In the genomic region with DNA sequence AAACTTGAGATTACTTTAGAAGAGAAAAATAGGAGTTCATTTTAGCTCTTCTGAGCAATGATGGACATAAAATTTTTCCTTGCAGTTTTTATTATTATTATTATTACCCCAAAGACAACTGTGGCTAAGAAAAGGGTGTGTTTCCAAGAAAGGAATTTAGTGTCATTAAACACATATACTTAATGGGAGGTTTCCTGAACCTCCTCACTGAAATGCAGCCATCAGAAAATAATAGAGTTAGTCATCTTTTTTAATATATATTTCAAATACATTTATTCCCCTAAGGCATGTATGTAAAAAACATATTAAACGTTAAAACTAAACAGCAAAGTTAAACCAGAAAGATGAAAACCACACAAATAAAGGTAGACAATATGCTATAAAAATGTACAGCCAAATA, we compare ENCODE assay signal across 39 cellular contexts.
"Had no signal": no experiment of that assay in that cellular context is flagged by ENCODE, and none has a peak within 500 bp of the region (broad histone marks: within the 10 kb centered on the region; RNA-seq: fewer than 3 reads in every experiment).

No MANE protein-coding gene starts in this region.

- DNase-seq: activated B cell treated with CpG ODN at 0.5 μM for 24 hours; activated CD4-positive, alpha-beta memory T cell treated with anti-CD3 and anti-CD28 coated beads for 36 hours; activated CD4-positive, alpha-beta T cell treated with anti-CD3 and anti-CD28 coated beads for 4 hours; activated CD4-positive, alpha-beta T cell treated with anti-CD3 and anti-CD28 coated beads, Interleukin-2, amount 10 ng/mL, durations not matched to agents 24 days and 14 days; activated CD4-positive, alpha-beta T cell treated with anti-CD3 and anti-CD28 coated beads, Interleukin-2, amount 50 U/mL, for 1 hour; activated CD4-positive, alpha-beta T cell treated with anti-CD3 and anti-CD28 coated beads, Interleukin-2, amount 50 U/mL, for 4 hours; activated CD4-positive, CD25-positive, alpha-beta regulatory T cell treated with anti-CD3 and anti-CD28 coated beads, Interleukin-2, amount 50 U/mL, for 72 hours; activated CD8-positive, alpha-beta memory T cell treated with anti-CD3 and anti-CD28 coated beads, Interleukin-2, amount 50 U/mL, for 4 hours; activated CD8-positive, alpha-beta T cell treated with anti-CD3 and anti-CD28 coated beads for 36 hours; activated effector memory CD4-positive, alpha-beta T cell treated with anti-CD3 and anti-CD28 coated beads, Interleukin-2, amount 50 U/mL, for 16 hours; activated gamma-delta T cell treated with Interleukin-2 at 50 U/mL for 16 hours; activated naive CD4-positive, alpha-beta T cell; activated naive CD4-positive, alpha-beta T cell treated with anti-CD3 and anti-CD28 coated beads for 36 hours; activated naive CD4-positive, alpha-beta T cell treated with anti-CD3 and anti-CD28 coated beads, Interleukin-2, amount 50 U/mL, for 16 hours; activated naive CD8-positive, alpha-beta T cell treated with anti-CD3 and anti-CD28 coated beads for 36 hours; activated T-cell treated with anti-CD3 and anti-CD28 coated beads for 4 hours; activated T-cell treated with anti-CD3 and anti-CD28 coated beads, Interleukin-2, amount 50 U/mL, for 1 hour; activated T-cell treated with anti-CD3 and anti-CD28 coated beads, Interleukin-2, amount 50 U/mL, for 4 hours; activated T-cell treated with anti-CD3 and anti-CD28 coated beads, Interleukin-2, amount 50 U/mL, for 72 hours; adrenal gland; amniotic stem cell; aorta; body of pancreas; brain microvascular endothelial cell; caudate nucleus; cerebellar nuclear complex; T-helper 1 cell; T-helper 2 cell; T-helper 9 cell had no signal

- H3K27ac ChIP-seq: adrenal gland, body of pancreas, brain microvascular endothelial cell, cardiac muscle cell, VCaP had no signal

- H3K27ac Mint-ChIP-seq: activated B cell treated with CpG ODN at 0.5 μM for 24 hours; activated CD4-positive, alpha-beta memory T cell treated with anti-CD3 and anti-CD28 coated beads for 36 hours; activated CD4-positive, alpha-beta T cell treated with anti-CD3 and anti-CD28 coated beads, Interleukin-2, amount 10 ng/mL, durations not matched to agents 24 days and 14 days; activated CD8-positive, alpha-beta T cell treated with anti-CD3 and anti-CD28 coated beads for 36 hours; activated naive CD4-positive, alpha-beta T cell treated with anti-CD3 and anti-CD28 coated beads for 36 hours; activated naive CD4-positive, alpha-beta T cell treated with anti-CD3 and anti-CD28 coated beads, Interleukin-2, amount 50 U/mL, for 72 hours; activated naive CD8-positive, alpha-beta T cell treated with anti-CD3 and anti-CD28 coated beads for 36 hours; activated T-cell treated with anti-CD3 and anti-CD28 coated beads, Interleukin-2, amount 50 U/mL, for 72 hours; activated T-helper 1 cell treated with anti-CD3 and anti-CD28 coated beads, Interleukin-12 subunit alpha, Interleukin-12 subunit beta, Interleukin-2, Interleukin-4 antibody, amounts not matched to agents 30 ng/mL and 10 ng/mL and 1 ng/mL, durations not matched to agents 14 hours and 24 hours and 36 hours; activated T-helper 17 cell treated with anti-CD3 and anti-CD28 coated beads, Interleukin-2, amount 50 U/mL, for 72 hours; T-helper 1 cell treated with Interleukin-12 subunit alpha and Interleukin-12 subunit beta and Interleukin-4 antibody, amounts not matched to agents 30 μg/mL and 1 μg/mL, for 36 hours; T-helper 2 cell treated with Interferon-gamma antibody and Interleukin-4, amounts not matched to agents 5 μg/mL and 100 μg/mL, for 36 hours had no signal

- H3K4me3 ChIP-seq: adrenal gland, body of pancreas, cardiac muscle cell had no signal

- H3K4me3 Mint-ChIP-seq: activated B cell treated with CpG ODN at 0.5 μM for 24 hours; activated CD4-positive, alpha-beta memory T cell treated with anti-CD3 and anti-CD28 coated beads for 36 hours; activated CD4-positive, alpha-beta T cell treated with anti-CD3 and anti-CD28 coated beads, Interleukin-2, amount 10 ng/mL, durations not matched to agents 24 days and 14 days; activated CD8-positive, alpha-beta T cell treated with anti-CD3 and anti-CD28 coated beads for 36 hours; activated naive CD4-positive, alpha-beta T cell treated with anti-CD3 and anti-CD28 coated beads for 36 hours; activated naive CD8-positive, alpha-beta T cell treated with anti-CD3 and anti-CD28 coated beads for 36 hours; activated T-cell treated with anti-CD3 and anti-CD28 coated beads, Interleukin-2, amount 50 U/mL, for 4 hours; activated T-cell treated with anti-CD3 and anti-CD28 coated beads, Interleukin-2, amount 50 U/mL, for 72 hours; activated T-helper 1 cell treated with anti-CD3 and anti-CD28 coated beads, Interleukin-12 subunit alpha, Interleukin-12 subunit beta, Interleukin-2, Interleukin-4 antibody, amounts not matched to agents 30 ng/mL and 10 ng/mL and 1 ng/mL, durations not matched to agents 14 hours and 24 hours and 36 hours; activated T-helper 17 cell treated with anti-CD3 and anti-CD28 coated beads, Interleukin-2, amount 50 U/mL, for 72 hours; central memory CD8-positive, alpha-beta T cell; T-helper 1 cell treated with Interleukin-12 subunit alpha and Interleukin-12 subunit beta and Interleukin-4 antibody, amounts not matched to agents 30 μg/mL and 1 μg/mL, for 36 hours; T-helper 2 cell treated with Interferon-gamma antibody and Interleukin-4, amounts not matched to agents 5 μg/mL and 100 μg/mL, for 36 hours had no signal

- H3K27me3 ChIP-seq: adrenal gland, body of pancreas, brain microvascular endothelial cell, cardiac muscle cell had no signal

- H3K36me3 ChIP-seq: adrenal gland, brain microvascular endothelial cell, cardiac muscle cell had no signal

- FAIRE-seq: bronchial epithelial cell, TTC549 had no signal

- H3K27me3 Mint-ChIP-seq: activated B cell treated with CpG ODN at 0.5 μM for 24 hours; activated CD4-positive, alpha-beta memory T cell treated with anti-CD3 and anti-CD28 coated beads for 36 hours; activated CD4-positive, alpha-beta T cell treated with anti-CD3 and anti-CD28 coated beads, Interleukin-2, amount 10 ng/mL, durations not matched to agents 24 days and 14 days; activated CD8-positive, alpha-beta T cell treated with anti-CD3 and anti-CD28 coated beads for 36 hours; activated naive CD8-positive, alpha-beta T cell treated with anti-CD3 and anti-CD28 coated beads for 36 hours; activated T-helper 17 cell treated with anti-CD3 and anti-CD28 coated beads, Interleukin-2, amount 50 U/mL, for 72 hours; central memory CD8-positive, alpha-beta T cell had no signal

- H3K36me3 Mint-ChIP-seq: activated CD4-positive, alpha-beta memory T cell treated with anti-CD3 and anti-CD28 coated beads for 36 hours had no signal

- H3K4me1 ChIP-seq: adrenal gland, body of pancreas had no signal

- ATAC-seq: activated CD8-positive, alpha-beta T cell treated with anti-CD3 and anti-CD28 coated beads for 36 hours; activated naive CD4-positive, alpha-beta T cell treated with anti-CD3 and anti-CD28 coated beads, Interleukin-2, amount 50 U/mL, for 72 hours; activated T-cell treated with anti-CD3 and anti-CD28 coated beads, Interleukin-2, amount 50 U/mL, for 4 hours; activated T-cell treated with anti-CD3 and anti-CD28 coated beads, Interleukin-2, amount 50 U/mL, for 72 hours; activated T-helper 17 cell treated with anti-CD3 and anti-CD28 coated beads, Interleukin-2, amount 50 U/mL, for 72 hours; body of pancreas had no signal

- H3K9me3 ChIP-seq: adrenal gland, body of pancreas had no signal

- H3K9me3 Mint-ChIP-seq: activated CD4-positive, alpha-beta T cell treated with anti-CD3 and anti-CD28 coated beads, Interleukin-2, amount 10 ng/mL, durations not matched to agents 24 days and 14 days had no signal

- H3K4me1 Mint-ChIP-seq: activated B cell treated with CpG ODN at 0.5 μM for 24 hours; activated CD4-positive, alpha-beta T cell treated with anti-CD3 and anti-CD28 coated beads, Interleukin-2, amount 10 ng/mL, durations not matched to agents 24 days and 14 days; activated T-helper 17 cell treated with anti-CD3 and anti-CD28 coated beads, Interleukin-2, amount 50 U/mL, for 72 hours had no signal
